18 cellular contexts compared by ENCODE assay signal in the genomic region with DNA sequence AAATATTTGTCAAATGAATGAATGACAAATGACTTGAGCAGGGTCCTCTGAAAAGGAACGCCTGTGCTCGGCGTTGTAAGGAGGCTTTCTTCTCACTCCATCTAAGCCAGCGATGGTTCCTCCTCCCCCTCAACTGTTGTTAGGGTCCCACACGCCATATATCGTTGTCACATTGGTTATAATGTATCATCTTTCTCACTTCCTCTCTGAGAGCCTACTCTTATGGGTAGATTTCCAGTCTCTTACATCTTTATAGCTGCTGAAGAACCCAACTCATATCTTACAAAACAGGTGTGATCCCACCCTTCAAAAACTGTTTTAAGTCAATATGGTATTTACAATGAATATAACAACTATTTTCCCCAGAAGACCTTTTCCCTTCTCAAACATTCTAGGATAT.
DNase-seq lines count a peak whose midpoint lies in the region; FAIRE-seq and TF ChIP-seq lines count a peak whose summit lies in the region.
"Had no signal": no experiment of that assay in that cellular context is flagged by ENCODE, and none has a peak within 500 bp of the region (broad histone marks: within the 10 kb centered on the region; RNA-seq: fewer than 3 reads in every experiment).

No MANE protein-coding gene starts in this region.

- H3K36me3 ChIP-seq in hepatocyte (replicated peaks; ENCODE audit: insufficient read depth, low read depth): no peaks in the 10 kb centered on the region
- H3K36me3 ChIP-seq: HAP-1 had no signal

- H3K9me2 ChIP-seq in hepatocyte (replicated peaks; ENCODE audit: insufficient read depth): no peaks in the 10 kb centered on the region

- no peak for TF ChIP-seq POLR2A in GM12891 (IDR thresholded peaks at IDR 0.05; ENCODE audit: low read depth, low read length)

- H3K4me3 ChIP-seq in hepatocyte: no peak overlapping the region
- H3K4me3 ChIP-seq: GM23248, HAP-1 had no signal

- H3K4me1 ChIP-seq in hepatocyte (ENCODE audit: insufficient read depth): peaks cover 38% of the 10 kb centered on the region
- H3K4me1 ChIP-seq: HAP-1 had no signal

- no peaks in the 10 kb centered on the region for H4K20me1 ChIP-seq in hepatocyte (ENCODE audit: insufficient read depth, poor library complexity, severe bottlenecking)

- H3K79me2 ChIP-seq in hepatocyte: peaks cover 54% of the 10 kb centered on the region

- FAIRE-seq in GM12891 (lab: Jason Lieb, UNC): no peak
- FAIRE-seq: A204.1, GM12892, GM18507 had no signal

- WGBS in hepatocyte (ENCODE audit: low lambda C conversion rate, missing lambda C conversion rate): 97% methylated on average over 6 of the region's 6 CpGs

- H3K27ac ChIP-seq in VCaP (peak overlapping the region; percentile 68), hepatocyte (peak overlapping the region; percentile 13)
- H3K27ac ChIP-seq: GM23248, HL-60 had no signal

- H3K4me2 ChIP-seq in hepatocyte: no peak overlapping the region

- H3K27me3 ChIP-seq in hepatocyte: no peaks in the 10 kb centered on the region

- DNase-seq in GM12891 (ENCODE audit: insufficient read length, low spot score) (no peak), hepatocyte (ENCODE audit: low spot score) (no peak), HT-29 (ENCODE audit: low spot score) (no peak), HUDEP-2 (lab: John Stamatoyannopoulos, UW; ENCODE audit: unreplicated experiment in 76 of 76) (no peak), HCEC 1CT (no peak)
- DNase-seq: AML-193; Calu3; CD4-positive, alpha-beta memory T cell; DMS79 treated with DMSO at 0.1 percent for 48 hours; GF-D8; GM23248; KG1 had no signal

- H3K9me3 ChIP-seq in hepatocyte (ENCODE audit: low read depth): no peaks in the 10 kb centered on the region
- H3K9me3 ChIP-seq: HAP-1 had no signal

- no peak overlapping the region for H2AFZ ChIP-seq in hepatocyte
- H2AFZ ChIP-seq: GM23248 had no signal

- TF ChIP-seq CTCF in VCaP (conservative IDR thresholded peaks at IDR 0.05) (no peak), hepatocyte (IDR thresholded peaks at IDR 0.05; ENCODE audit: poor library complexity) (no peak)

TF ChIP-seq in GM12891, 5 proteins besides CTCF, POLR2A, EP300 and RAD21:
- TF ChIP-seq SPI1 (IDR thresholded peaks at IDR 0.05; ENCODE audit: low read depth, low read length) (peak; percentile 89), POLR2AphosphoS5 (IDR thresholded peaks at IDR 0.05; ENCODE audit: low read depth, low read length) (no peak)
